In the genomic region with DNA sequence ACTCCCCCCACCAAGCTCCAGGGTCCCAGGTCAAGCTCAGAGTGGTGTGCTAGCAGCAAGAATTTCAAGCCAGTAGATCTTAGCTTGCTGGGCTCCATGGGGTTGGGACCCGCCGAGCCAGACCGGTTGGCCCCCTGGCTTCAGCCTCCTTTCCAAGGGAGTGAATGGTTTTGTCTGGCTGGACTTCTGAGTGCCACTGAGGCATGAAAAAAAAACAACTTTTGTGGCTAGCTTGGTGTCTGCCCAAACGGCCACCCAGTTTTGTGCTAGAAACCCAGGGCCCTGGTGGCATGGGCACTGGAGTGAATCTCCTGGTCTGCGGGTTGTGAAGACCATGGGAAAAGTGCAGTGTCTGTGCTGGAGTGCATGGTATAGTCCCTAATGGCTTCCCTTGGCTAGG, we compare ENCODE assay signal across 14 cellular contexts.
"Had no signal": no experiment of that assay in that cellular context is flagged by ENCODE, and none has a peak within 500 bp of the region (broad histone marks: within the 10 kb centered on the region; RNA-seq: fewer than 3 reads in every experiment).

No MANE protein-coding gene starts in this region.

- DNase-seq: activated CD4-positive, CD25-positive, alpha-beta regulatory T cell; activated CD8-positive, alpha-beta memory T cell treated with anti-CD3 and anti-CD28 coated beads, Interleukin-2, amount 50 U/mL, for 4 hours; activated gamma-delta T cell treated with Interleukin-2 at 50 U/mL for 16 hours; dorsolateral prefrontal cortex; erythroblast; gastrocnemius medialis; heart right ventricle; natural killer cell; retina; stimulated activated naive CD4-positive, alpha-beta T cell treated with Interleukin-2 at 50 U/mL for 16 hours; substantia nigra; transverse colon had no signal

- H3K27me3 ChIP-seq: cardiac muscle cell, gastrocnemius medialis, transverse colon had no signal

- ATAC-seq: gastrocnemius medialis, heart right ventricle, natural killer cell had no signal

- H3K36me3 ChIP-seq: cardiac muscle cell, gastrocnemius medialis, heart right ventricle, transverse colon had no signal

- H3K4me1 ChIP-seq: gastrocnemius medialis, transverse colon had no signal

- H3K9me3 ChIP-seq: gastrocnemius medialis, heart right ventricle, transverse colon had no signal

- H3K36me3 Mint-ChIP-seq: natural killer cell had no signal

- H3K27ac ChIP-seq: cardiac muscle cell, gastrocnemius medialis, transverse colon had no signal

- H3K4me3 ChIP-seq: cardiac muscle cell, gastrocnemius medialis, lung, transverse colon had no signal

- H3K9me3 Mint-ChIP-seq: natural killer cell had no signal
